8 cellular contexts compared by ENCODE assay signal in the genomic region with DNA sequence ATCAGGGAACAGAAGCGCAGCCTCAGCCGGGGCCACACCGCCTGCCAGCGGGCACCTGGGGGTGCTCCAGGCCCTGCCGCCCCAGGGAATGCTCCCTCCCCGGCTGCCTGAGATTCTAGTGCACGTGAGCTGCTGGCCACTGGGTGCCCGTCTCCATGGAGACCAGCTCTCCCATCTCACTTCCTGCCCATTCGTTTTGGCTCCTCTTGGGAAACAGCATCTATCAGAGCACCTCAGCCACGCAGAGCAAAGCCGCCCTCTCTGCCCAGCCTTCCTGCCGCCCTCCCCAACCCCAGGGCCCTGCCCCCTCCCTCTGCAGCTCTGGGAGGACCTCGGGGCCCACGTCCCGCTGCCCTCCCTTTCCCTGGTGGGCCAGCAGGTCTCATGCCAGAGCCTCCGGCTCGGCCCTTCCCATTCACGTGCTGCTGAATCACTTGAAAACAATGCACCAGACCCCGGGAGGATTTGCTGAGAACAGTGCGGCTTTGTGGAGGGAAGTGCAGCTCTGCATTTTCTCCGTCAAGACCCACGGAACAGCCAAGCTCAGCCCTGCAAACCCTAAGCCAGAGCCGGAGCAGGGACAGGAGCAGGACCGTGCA. TPM values are rescaled to one million over a fixed set of nuclear protein-coding genes. Genes with fewer than 3 reads are reported as not detected.
DNase-seq lines count a peak whose midpoint lies in the region; ATAC-seq and TF ChIP-seq lines count a peak whose summit lies in the region.

No MANE protein-coding gene starts in this region.

- no TSS peak for BruUV-seq in HCT116 (replicated peaks; lab: Mats Ljungman, UMichigan)

- H3K27me3 ChIP-seq in HCT116 (ENCODE audit: insufficient read depth, low read length): no peaks in the 10 kb centered on the region
- H3K27me3 ChIP-seq in smooth muscle cell (ENCODE audit: low read depth): no peaks in the 10 kb centered on the region

- H3K4me1 ChIP-seq in HCT116 (ENCODE audit: control insufficient read depth in 1 of 2, insufficient read depth in 2 of 2, low read length in 2 of 2) (peaks cover 48 to 82% of the 10 kb centered on the region in 2 experiments), smooth muscle cell (ENCODE audit: low read depth) (peaks cover 22% of the 10 kb centered on the region)

- TF ChIP-seq RAD21 in HCT116 (IDR thresholded peaks at IDR 0.05; ENCODE audit: low read depth): no peak

- 2% methylated on average over 19 of the region's 24 CpGs for WGBS in smooth muscle cell (ENCODE audit: low lambda C conversion rate)

- H3K36me3 ChIP-seq in HCT116 (ENCODE audit: control insufficient read depth in 1 of 2, insufficient read depth in 2 of 2, low read length in 2 of 2) (no peaks in the 10 kb centered on the region), smooth muscle cell (ENCODE audit: low read depth) (no peaks in the 10 kb centered on the region)

- H3K79me2 ChIP-seq in HCT116 (ENCODE audit: insufficient read depth, low read length): peaks cover 23% of the 10 kb centered on the region; the same call in 1 of the 2 replicates
- peaks cover 38% of the 10 kb centered on the region for H3K79me2 ChIP-seq in smooth muscle cell (ENCODE audit: low read depth)

- H3K9me3 ChIP-seq in HCT116 (ENCODE audit: control insufficient read depth in 1 of 2, insufficient read depth in 1 of 2, low read depth in 1 of 2, low read length in 2 of 2) (no peaks in the 10 kb centered on the region), smooth muscle cell (replicated peaks; ENCODE audit: low read depth) (no peaks in the 10 kb centered on the region)

- DNase-seq in HCT116 (ENCODE audit: low read depth, low spot score) (peak; percentile 72), NOMO-1 treated with DMSO at 0.1 percent for 48 hours (lab: John Stamatoyannopoulos, UW; ENCODE audit: unreplicated experiment) (peak; percentile 34), dedifferentiated amniotic fluid mesenchymal stem cell (ENCODE audit: extremely low spot score) (peak; percentile 88), left colon (peak; percentile 43 to 68), smooth muscle cell (lab: John Stamatoyannopoulos, UW; ENCODE audit: unreplicated experiment) (peak; percentile 49)

- no peaks in the 10 kb centered on the region for H3K9me2 ChIP-seq in HCT116 (ENCODE audit: insufficient read depth)

- CTCF ChIA-PET in HCT116 (lab: Charles Lee): interaction anchor here (1.0 to 1.3 kb wide), 4 partner anchors 9 to 88 kb away, joined by 3 to 9 read pairs (median 4); no protein-coding TSS in a partner anchor

- intact Hi-C loops in HCT116 (cut with micrococcal nuclease): no loop called here
- intact Hi-C loops in left colon (cut with DNase I, micrococcal nuclease): no loop called here

- no peak overlapping the region for H2AFZ ChIP-seq in HCT116 (ENCODE audit: low read depth, low read length, poor library complexity, severe bottlenecking)
- no peak overlapping the region for H2AFZ ChIP-seq in smooth muscle cell (ENCODE audit: low read depth)

- peaks cover 13% of the 10 kb centered on the region for H3F3A ChIP-seq in smooth muscle cell (ENCODE audit: low read depth)

- POLR2A ChIA-PET in HCT116 (lab: Charles Lee): interaction anchor here (1.3 kb wide), 1 partner anchor 40 kb away, joined by 5 read pairs; no protein-coding TSS in a partner anchor

- H3K27ac ChIP-seq in HCT116 (ENCODE audit: low read depth, low read length) (peak overlapping the region; percentile 95), smooth muscle cell (ENCODE audit: low read depth) (peak overlapping the region; percentile 96)

- TF ChIP-seq POLR2A in HCT116 (IDR thresholded peaks at IDR 0.05; ENCODE audit: borderline replicate concordance, extremely low read depth, insufficient read depth, insufficient read length): no peak

- peak overlapping the region; percentile 41 to 54 for H3K4me3 ChIP-seq in HCT116 (replicated peaks in 1 of 2; ENCODE audit: low read depth in 1 of 2, low read length in 2 of 2)
- peak overlapping the region; percentile 12 for H3K4me3 ChIP-seq in smooth muscle cell

- H4K20me1 ChIP-seq in HCT116 (ENCODE audit: insufficient read depth) (no peaks in the 10 kb centered on the region), smooth muscle cell (ENCODE audit: low read depth) (peaks cover 17% of the 10 kb centered on the region)

- ATAC-seq in HCT116 (peak; percentile 68), left colon (peak; percentile 20), HG03432 (IDR thresholded peaks at IDR 0.05; ENCODE audit: unreplicated experiment) (no peak), HG03460 (IDR thresholded peaks at IDR 0.05; ENCODE audit: unreplicated experiment) (no peak), HG02571 (IDR thresholded peaks at IDR 0.05; ENCODE audit: unreplicated experiment) (no peak)

- RAD21 ChIA-PET in HCT116 (lab: Charles Lee; ENCODE audit: low non-redundant PET in 1 of 2, low total read pairs in 2 of 2, uncharacterized antibody in 2 of 2, unreplicated experiment in 2 of 2): interaction anchor here in 1 of 2 experiments (0.7 kb wide), 1 partner anchor 40 kb away, joined by 3 read pairs; no protein-coding TSS in a partner anchor

- H3K9ac ChIP-seq in HCT116 (ENCODE audit: low read length) (peak overlapping the region; percentile 82), smooth muscle cell (ENCODE audit: low read depth) (peak overlapping the region; percentile 80)

- TF ChIP-seq CTCF in HCT116 (IDR thresholded peaks at IDR 0.05 in 2 of 3, conservative IDR thresholded peaks at IDR 0.05 in 1 of 3; ENCODE audit: borderline replicate concordance in 1 of 3, insufficient read depth in 1 of 3, low read depth in 2 of 3, low read length in 2 of 3) (0 out of 6 replicates have a peak, but pooled peaks of 1 of the 3 experiments have one; percentile 15), smooth muscle cell (IDR thresholded peaks at IDR 0.05; ENCODE audit: borderline replicate concordance, insufficient read depth, poor library complexity, severe bottlenecking) (no peak)

- H3K4me2 ChIP-seq in HCT116 (ENCODE audit: low read length) (peak overlapping the region; percentile 97), smooth muscle cell (peak overlapping the region; percentile 75)

TF ChIP-seq in HCT116, 20 proteins besides CTCF, POLR2A, EP300 and RAD21:
- TF ChIP-seq SP1 (IDR thresholded peaks at IDR 0.05; ENCODE audit: low read depth) (peak; percentile 45), MAX (IDR thresholded peaks at IDR 0.05) (peak; percentile 69; the same call in 1 of the 2 replicates), YY1 (IDR thresholded peaks at IDR 0.05; ENCODE audit: extremely low read depth, insufficient replicate concordance, low read depth, low read length) (peak; percentile 31), CEBPB (IDR thresholded peaks at IDR 0.05; ENCODE audit: low read depth) (no peak), ZBTB33 (IDR thresholded peaks at IDR 0.05; ENCODE audit: extremely low read depth, insufficient replicate concordance, low read length) (no peak), ZNF274 (IDR thresholded peaks at IDR 0.05; ENCODE audit: low read depth, low read length) (no peak), ZFX (IDR thresholded peaks at IDR 0.05) (no peak), ELF1 (IDR thresholded peaks at IDR 0.05; ENCODE audit: borderline replicate concordance, low read depth) (no peak), FOSL1 (IDR thresholded peaks at IDR 0.05; ENCODE audit: low read depth) (peak; percentile 70; the same call in 1 of the 2 replicates), TCF7L2 (IDR thresholded peaks at IDR 0.05; ENCODE audit: borderline replicate concordance, extremely low read depth, insufficient read depth, insufficient read length) (no peak), SRF (IDR thresholded peaks at IDR 0.05; ENCODE audit: low read depth) (no peak), SIN3A (IDR thresholded peaks at IDR 0.05; ENCODE audit: low read depth) (no peak; the same call in 1 of the 2 replicates), JUND (IDR thresholded peaks at IDR 0.05) (peak; percentile 57), EZH2 (IDR thresholded peaks at IDR 0.05) (no peak), EGR1 (IDR thresholded peaks at IDR 0.05; ENCODE audit: low read depth) (no peak)
- TF ChIP-seq, protein P1, sequence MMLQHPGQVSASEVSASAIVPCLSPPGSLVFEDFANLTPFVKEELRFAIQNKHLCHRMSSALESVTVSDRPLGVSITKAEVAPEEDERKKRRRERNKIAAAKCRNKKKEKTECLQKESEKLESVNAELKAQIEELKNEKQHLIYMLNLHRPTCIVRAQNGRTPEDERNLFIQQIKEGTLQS (IDR thresholded peaks at IDR 0.05): no peak

RNA-seq across cellular contexts. Expression of gene CEP295NL, which starts 19.4 kb away (rescaled TPM):
- total RNA-seq in HCT116 (2021; ENCODE audit: unreplicated experiment) (1.9 TPM), left colon (1 to 10 TPM; 1.1 to 1.3 TPM), smooth muscle cell (0.85 and 1.2 TPM in 2 replicates)
- 0.13 and 0.22 TPM in 2 replicates for polyA plus RNA-seq in HCT116 (2012)
- polyA plus RNA-seq in smooth muscle cell: 1.8 TPM in 1 of 2 replicates, not detected in the other

RNA-seq across cellular contexts. Expression of gene TIMP2, which starts 41.6 kb away (rescaled TPM):
- 64.8 TPM for total RNA-seq in HCT116 (2021; ENCODE audit: unreplicated experiment)
- 42.7 and 52.9 TPM in 2 replicates for polyA plus RNA-seq in HCT116 (2012)
- 100 to 1,000 TPM in 1 of 2 donors, 10 to 100 TPM in 1; 45.5 to 133 TPM for total RNA-seq in left colon
- total RNA-seq in smooth muscle cell: 111 TPM in 2 replicates
- polyA plus RNA-seq in smooth muscle cell: 37.8 and 40.9 TPM in 2 replicates

RNA-seq across cellular contexts. Expression of gene USP36, which starts 43.0 kb away (rescaled TPM):
- total RNA-seq in HCT116 (2021; ENCODE audit: unreplicated experiment) (104 TPM), left colon (10 to 100 TPM; 35.7 to 45.1 TPM), smooth muscle cell (14.3 and 29.0 TPM in 2 replicates)
- polyA plus RNA-seq in HCT116 (2012): 61.4 and 63.6 TPM in 2 replicates
- 17.6 and 31.4 TPM in 2 replicates for polyA plus RNA-seq in smooth muscle cell

Comparison
In these comparisons a context has a peak if more than half of its experiments do, and no peak if none do; other contexts are left out.
1. ATAC-seq: peak in HCT116 (single experiment) and left colon (single experiment); none in HG03432 (single experiment), HG03460 (single experiment) and HG02571 (single experiment).
2. DNase-seq: peak in every context shown above with its lines; median percentile 88 in dedifferentiated amniotic fluid mesenchymal stem cell; 72 in HCT116; 56 in left colon; 49 in smooth muscle cell; 34 in NOMO-1 treated with DMSO at 0.1 percent for 48 hours.